1 cellular context compared by ENCODE assay signal in the genomic region with DNA sequence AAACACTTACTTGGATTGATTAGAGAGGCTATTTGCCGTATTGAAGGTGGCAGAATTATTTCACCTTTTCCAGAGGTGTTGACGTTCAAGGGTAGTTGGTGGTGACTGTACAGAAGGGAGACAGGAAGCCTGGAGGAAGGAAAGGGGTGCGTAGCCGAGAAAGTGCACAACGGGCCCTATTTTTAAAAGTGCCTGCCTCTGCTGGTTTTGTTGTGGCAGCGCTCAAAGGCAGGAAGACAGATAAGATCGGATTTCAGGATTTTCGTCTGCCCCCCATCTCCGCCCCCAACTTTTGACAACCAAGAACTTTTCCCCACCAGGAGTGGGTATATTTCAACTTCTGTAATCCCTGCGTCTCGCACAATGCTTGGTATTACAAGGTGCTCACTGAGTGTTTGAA.
TF ChIP-seq lines count a peak whose summit lies in the region.

No MANE protein-coding gene starts in this region.

TF ChIP-seq in GM23338, 12 proteins besides CTCF, POLR2A, EP300 and RAD21 (continued from another document):
- TF ChIP-seq, protein P1, sequence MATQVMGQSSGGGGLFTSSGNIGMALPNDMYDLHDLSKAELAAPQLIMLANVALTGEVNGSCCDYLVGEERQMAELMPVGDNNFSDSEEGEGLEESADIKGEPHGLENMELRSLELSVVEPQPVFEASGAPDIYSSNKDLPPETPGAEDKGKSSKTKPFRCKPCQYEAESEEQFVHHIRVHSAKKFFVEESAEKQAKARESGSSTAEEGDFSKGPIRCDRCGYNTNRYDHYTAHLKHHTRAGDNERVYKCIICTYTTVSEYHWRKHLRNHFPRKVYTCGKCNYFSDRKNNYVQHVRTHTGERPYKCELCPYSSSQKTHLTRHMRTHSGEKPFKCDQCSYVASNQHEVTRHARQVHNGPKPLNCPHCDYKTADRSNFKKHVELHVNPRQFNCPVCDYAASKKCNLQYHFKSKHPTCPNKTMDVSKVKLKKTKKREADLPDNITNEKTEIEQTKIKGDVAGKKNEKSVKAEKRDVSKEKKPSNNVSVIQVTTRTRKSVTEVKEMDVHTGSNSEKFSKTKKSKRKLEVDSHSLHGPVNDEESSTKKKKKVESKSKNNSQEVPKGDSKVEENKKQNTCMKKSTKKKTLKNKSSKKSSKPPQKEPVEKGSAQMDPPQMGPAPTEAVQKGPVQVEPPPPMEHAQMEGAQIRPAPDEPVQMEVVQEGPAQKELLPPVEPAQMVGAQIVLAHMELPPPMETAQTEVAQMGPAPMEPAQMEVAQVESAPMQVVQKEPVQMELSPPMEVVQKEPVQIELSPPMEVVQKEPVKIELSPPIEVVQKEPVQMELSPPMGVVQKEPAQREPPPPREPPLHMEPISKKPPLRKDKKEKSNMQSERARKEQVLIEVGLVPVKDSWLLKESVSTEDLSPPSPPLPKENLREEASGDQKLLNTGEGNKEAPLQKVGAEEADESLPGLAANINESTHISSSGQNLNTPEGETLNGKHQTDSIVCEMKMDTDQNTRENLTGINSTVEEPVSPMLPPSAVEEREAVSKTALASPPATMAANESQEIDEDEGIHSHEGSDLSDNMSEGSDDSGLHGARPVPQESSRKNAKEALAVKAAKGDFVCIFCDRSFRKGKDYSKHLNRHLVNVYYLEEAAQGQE (IDR thresholded peaks at IDR 0.05; ENCODE audit: unreplicated experiment) = no peak
